1 cellular context compared by ENCODE assay signal in genomic region chr19:52188822-52189744, GRCh38.
TF ChIP-seq lines count a peak whose summit lies in the region.

No MANE protein-coding gene starts in this region.

TF ChIP-seq in HepG2, 621 proteins besides CTCF, POLR2A, EP300 and RAD21 (continues in another document):
- TF ChIP-seq ZNF160 (CRISPR knock-in tag; IDR thresholded peaks at IDR 0.05) = peak; percentile 51; the same call in 1 of the 2 replicates
- peak; percentile 11; the same call in 1 of the 2 replicates for TF ChIP-seq MXD3 (CRISPR knock-in tag; IDR thresholded peaks at IDR 0.05)
- 0 out of 2 replicates have a peak, but pooled peaks have one; percentile 33 for TF ChIP-seq SAP130 (CRISPR knock-in tag; IDR thresholded peaks at IDR 0.05; ENCODE audit: low read depth)
- TF ChIP-seq, protein P1, sequence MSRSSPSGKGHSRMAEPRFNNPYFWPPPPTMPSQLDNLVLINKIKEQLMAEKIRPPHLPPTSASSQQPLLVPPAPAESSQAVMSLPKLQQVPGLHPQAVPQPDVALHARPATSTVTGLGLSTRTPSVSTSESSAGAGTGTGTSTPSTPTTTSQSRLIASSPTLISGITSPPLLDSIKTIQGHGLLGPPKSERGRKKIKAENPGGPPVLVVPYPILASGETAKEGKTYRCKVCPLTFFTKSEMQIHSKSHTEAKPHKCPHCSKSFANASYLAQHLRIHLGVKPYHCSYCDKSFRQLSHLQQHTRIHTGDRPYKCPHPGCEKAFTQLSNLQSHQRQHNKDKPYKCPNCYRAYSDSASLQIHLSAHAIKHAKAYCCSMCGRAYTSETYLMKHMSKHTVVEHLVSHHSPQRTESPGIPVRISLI (CRISPR knock-in tag; IDR thresholded peaks at IDR 0.05; ENCODE audit: borderline replicate concordance) = no peak
- TF ChIP-seq MIER2 (CRISPR knock-in tag; IDR thresholded peaks at IDR 0.05) = no peak
- TF ChIP-seq NFAT5 (CRISPR knock-in tag; IDR thresholded peaks at IDR 0.05) = no peak
- 0 out of 2 replicates have a peak, but pooled peaks have one; percentile 24 for TF ChIP-seq ZNF331 (CRISPR knock-in tag; IDR thresholded peaks at IDR 0.05)
- 0 out of 2 replicates have a peak, but pooled peaks have one; percentile 0 for TF ChIP-seq ZNF343 (CRISPR knock-in tag; IDR thresholded peaks at IDR 0.05)
- TF ChIP-seq CBX1 (IDR thresholded peaks at IDR 0.05; ENCODE audit: low read depth) = no peak
- TF ChIP-seq POLR2AphosphoS5 (IDR thresholded peaks at IDR 0.05; ENCODE audit: low read depth, low read length) = peak; percentile 89
- TF ChIP-seq ZBTB37 (CRISPR knock-in tag; IDR thresholded peaks at IDR 0.05) = 0 out of 2 replicates have a peak, but pooled peaks have one; percentile 13
- TF ChIP-seq ZNF7 (CRISPR knock-in tag; IDR thresholded peaks at IDR 0.05) = no peak
- TF ChIP-seq ZFY (CRISPR knock-in tag; IDR thresholded peaks at IDR 0.05) = peak; percentile 70
- peak; percentile 58; the same call in 1 of the 2 replicates for TF ChIP-seq PHF20 (CRISPR knock-in tag; IDR thresholded peaks at IDR 0.05)
- TF ChIP-seq, protein P2, sequence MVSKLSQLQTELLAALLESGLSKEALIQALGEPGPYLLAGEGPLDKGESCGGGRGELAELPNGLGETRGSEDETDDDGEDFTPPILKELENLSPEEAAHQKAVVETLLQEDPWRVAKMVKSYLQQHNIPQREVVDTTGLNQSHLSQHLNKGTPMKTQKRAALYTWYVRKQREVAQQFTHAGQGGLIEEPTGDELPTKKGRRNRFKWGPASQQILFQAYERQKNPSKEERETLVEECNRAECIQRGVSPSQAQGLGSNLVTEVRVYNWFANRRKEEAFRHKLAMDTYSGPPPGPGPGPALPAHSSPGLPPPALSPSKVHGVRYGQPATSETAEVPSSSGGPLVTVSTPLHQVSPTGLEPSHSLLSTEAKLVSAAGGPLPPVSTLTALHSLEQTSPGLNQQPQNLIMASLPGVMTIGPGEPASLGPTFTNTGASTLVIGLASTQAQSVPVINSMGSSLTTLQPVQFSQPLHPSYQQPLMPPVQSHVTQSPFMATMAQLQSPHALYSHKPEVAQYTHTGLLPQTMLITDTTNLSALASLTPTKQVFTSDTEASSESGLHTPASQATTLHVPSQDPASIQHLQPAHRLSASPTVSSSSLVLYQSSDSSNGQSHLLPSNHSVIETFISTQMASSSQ (IDR thresholded peaks at IDR 0.05; ENCODE audit: low read depth) = 0 out of 2 replicates have a peak, but pooled peaks have one; percentile 2
- TF ChIP-seq, protein P2 (CRISPR knock-in tag; IDR thresholded peaks at IDR 0.05; ENCODE audit: borderline replicate concordance) = no peak
- peak; percentile 14; the same call in 1 of the 2 replicates for TF ChIP-seq RFXAP (CRISPR knock-in tag; IDR thresholded peaks at IDR 0.05; ENCODE audit: borderline replicate concordance)
- TF ChIP-seq SIX1 (CRISPR knock-in tag; IDR thresholded peaks at IDR 0.05; ENCODE audit: borderline replicate concordance) = peak; percentile 78
- no peak for TF ChIP-seq ZNF558 (CRISPR knock-in tag; IDR thresholded peaks at IDR 0.05; ENCODE audit: borderline replicate concordance)
- TF ChIP-seq ZNF709 (CRISPR knock-in tag; IDR thresholded peaks at IDR 0.05) = 0 out of 2 replicates have a peak, but pooled peaks have one; percentile 13
- 0 out of 2 replicates have a peak, but pooled peaks have one; percentile 1 for TF ChIP-seq FOXP4 (CRISPR knock-in tag; IDR thresholded peaks at IDR 0.05)
- TF ChIP-seq ELF3 (CRISPR knock-in tag; IDR thresholded peaks at IDR 0.05) = peak; percentile 30; the same call in 1 of the 2 replicates
- peak; percentile 29; the same call in 1 of the 2 replicates for TF ChIP-seq LCORL (IDR thresholded peaks at IDR 0.05)
- peak; percentile 52; the same call in 1 of the 2 replicates for TF ChIP-seq LCORL (CRISPR knock-in tag; IDR thresholded peaks at IDR 0.05)
- TF ChIP-seq NR2C2 (CRISPR knock-in tag; IDR thresholded peaks at IDR 0.05; ENCODE audit: borderline replicate concordance) = no peak
- TF ChIP-seq NAIF1 (CRISPR knock-in tag; IDR thresholded peaks at IDR 0.05; ENCODE audit: borderline replicate concordance) = peak; percentile 65; the same call in 1 of the 2 replicates
- peak; percentile 97 for TF ChIP-seq ZNF121 (CRISPR knock-in tag; IDR thresholded peaks at IDR 0.05)
- TF ChIP-seq GATAD2A (CRISPR knock-in tag; IDR thresholded peaks at IDR 0.05) = 0 out of 2 replicates have a peak, but pooled peaks have one; percentile 3
- 0 out of 2 replicates have a peak, but pooled peaks have one; percentile 41 for TF ChIP-seq GATA4 (IDR thresholded peaks at IDR 0.05; ENCODE audit: borderline replicate concordance, low read depth)
- TF ChIP-seq ZNF292 (CRISPR knock-in tag; IDR thresholded peaks at IDR 0.05; ENCODE audit: borderline replicate concordance, low read depth) = 0 out of 2 replicates have a peak, but pooled peaks have one; percentile 15
- TF ChIP-seq RXRB (CRISPR knock-in tag; IDR thresholded peaks at IDR 0.05; ENCODE audit: borderline replicate concordance) = 0 out of 2 replicates have a peak, but pooled peaks have one; percentile 19
- peak; percentile 55; the same call in 1 of the 2 replicates for TF ChIP-seq RFX5 (IDR thresholded peaks at IDR 0.05; ENCODE audit: low read depth, low read length)
- TF ChIP-seq RNF2 (conservative IDR thresholded peaks at IDR 0.05; ENCODE audit: low read depth) = no peak
- TF ChIP-seq MED1 (CRISPR knock-in tag; IDR thresholded peaks at IDR 0.05) = peak; percentile 58
- no peak for TF ChIP-seq ZSCAN22 (CRISPR knock-in tag; IDR thresholded peaks at IDR 0.05)
- peak; percentile 60; the same call in 1 of the 2 replicates for TF ChIP-seq DR1 (CRISPR knock-in tag; IDR thresholded peaks at IDR 0.05)
- peak; percentile 52 for TF ChIP-seq ZFX (CRISPR knock-in tag; IDR thresholded peaks at IDR 0.05; ENCODE audit: low read depth)
- TF ChIP-seq SIX4 (CRISPR knock-in tag; IDR thresholded peaks at IDR 0.05) = peak; percentile 70; the same call in 1 of the 2 replicates
- TF ChIP-seq ZNF766 (CRISPR knock-in tag; IDR thresholded peaks at IDR 0.05; ENCODE audit: borderline replicate concordance) = peak; percentile 64; the same call in 1 of the 2 replicates
- no peak for TF ChIP-seq PRMT3 (CRISPR knock-in tag; IDR thresholded peaks at IDR 0.05; ENCODE audit: borderline replicate concordance, low read depth)
- TF ChIP-seq, protein P3, sequence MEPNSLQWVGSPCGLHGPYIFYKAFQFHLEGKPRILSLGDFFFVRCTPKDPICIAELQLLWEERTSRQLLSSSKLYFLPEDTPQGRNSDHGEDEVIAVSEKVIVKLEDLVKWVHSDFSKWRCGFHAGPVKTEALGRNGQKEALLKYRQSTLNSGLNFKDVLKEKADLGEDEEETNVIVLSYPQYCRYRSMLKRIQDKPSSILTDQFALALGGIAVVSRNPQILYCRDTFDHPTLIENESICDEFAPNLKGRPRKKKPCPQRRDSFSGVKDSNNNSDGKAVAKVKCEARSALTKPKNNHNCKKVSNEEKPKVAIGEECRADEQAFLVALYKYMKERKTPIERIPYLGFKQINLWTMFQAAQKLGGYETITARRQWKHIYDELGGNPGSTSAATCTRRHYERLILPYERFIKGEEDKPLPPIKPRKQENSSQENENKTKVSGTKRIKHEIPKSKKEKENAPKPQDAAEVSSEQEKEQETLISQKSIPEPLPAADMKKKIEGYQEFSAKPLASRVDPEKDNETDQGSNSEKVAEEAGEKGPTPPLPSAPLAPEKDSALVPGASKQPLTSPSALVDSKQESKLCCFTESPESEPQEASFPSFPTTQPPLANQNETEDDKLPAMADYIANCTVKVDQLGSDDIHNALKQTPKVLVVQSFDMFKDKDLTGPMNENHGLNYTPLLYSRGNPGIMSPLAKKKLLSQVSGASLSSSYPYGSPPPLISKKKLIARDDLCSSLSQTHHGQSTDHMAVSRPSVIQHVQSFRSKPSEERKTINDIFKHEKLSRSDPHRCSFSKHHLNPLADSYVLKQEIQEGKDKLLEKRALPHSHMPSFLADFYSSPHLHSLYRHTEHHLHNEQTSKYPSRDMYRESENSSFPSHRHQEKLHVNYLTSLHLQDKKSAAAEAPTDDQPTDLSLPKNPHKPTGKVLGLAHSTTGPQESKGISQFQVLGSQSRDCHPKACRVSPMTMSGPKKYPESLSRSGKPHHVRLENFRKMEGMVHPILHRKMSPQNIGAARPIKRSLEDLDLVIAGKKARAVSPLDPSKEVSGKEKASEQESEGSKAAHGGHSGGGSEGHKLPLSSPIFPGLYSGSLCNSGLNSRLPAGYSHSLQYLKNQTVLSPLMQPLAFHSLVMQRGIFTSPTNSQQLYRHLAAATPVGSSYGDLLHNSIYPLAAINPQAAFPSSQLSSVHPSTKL (CRISPR knock-in tag; IDR thresholded peaks at IDR 0.05) = peak; percentile 26; the same call in 1 of the 2 replicates
- TF ChIP-seq ZMAT3 (CRISPR knock-in tag; conservative IDR thresholded peaks at IDR 0.05) = no peak
